Comparison of ENCODE assay signal across 1 cellular context in the genomic region with DNA sequence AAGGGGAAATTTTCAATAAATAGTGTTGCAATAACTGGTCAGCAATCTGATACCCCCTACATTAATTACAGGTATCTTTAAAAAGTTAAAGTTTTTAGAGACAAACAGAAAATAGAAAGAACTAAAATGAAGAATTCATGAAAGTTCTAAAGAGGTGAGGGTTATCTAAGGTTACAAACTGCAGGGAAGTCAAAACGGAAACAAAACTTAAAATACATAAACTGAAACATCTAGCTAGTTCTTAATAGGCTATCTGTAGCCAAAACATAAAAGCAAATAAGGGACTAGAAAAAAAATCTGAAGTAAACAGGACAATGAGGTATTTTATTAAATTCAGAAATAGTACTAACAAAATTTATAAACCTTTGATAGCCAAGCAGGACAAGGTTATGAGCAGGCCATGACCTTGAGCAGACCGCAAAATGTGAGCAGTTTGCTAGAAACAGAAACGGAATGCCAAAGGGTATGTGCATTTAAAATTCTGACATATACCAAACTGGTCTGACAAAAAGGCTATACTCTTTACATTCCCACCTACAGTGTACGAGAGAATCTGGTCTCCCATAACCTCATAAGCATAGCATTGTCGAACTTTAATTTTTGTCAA.
TF ChIP-seq lines count a peak whose summit lies in the region.
"Not testable (repeated sequence)": the region's sequence is repeated elsewhere in the genome, so short reads cannot be mapped to it uniquely, and the experiment has no call there.

No MANE protein-coding gene starts in this region.

TF ChIP-seq in K562, 482 proteins besides CTCF, POLR2A, EP300 and RAD21 (continued from another document):
- TF ChIP-seq, protein P1, sequence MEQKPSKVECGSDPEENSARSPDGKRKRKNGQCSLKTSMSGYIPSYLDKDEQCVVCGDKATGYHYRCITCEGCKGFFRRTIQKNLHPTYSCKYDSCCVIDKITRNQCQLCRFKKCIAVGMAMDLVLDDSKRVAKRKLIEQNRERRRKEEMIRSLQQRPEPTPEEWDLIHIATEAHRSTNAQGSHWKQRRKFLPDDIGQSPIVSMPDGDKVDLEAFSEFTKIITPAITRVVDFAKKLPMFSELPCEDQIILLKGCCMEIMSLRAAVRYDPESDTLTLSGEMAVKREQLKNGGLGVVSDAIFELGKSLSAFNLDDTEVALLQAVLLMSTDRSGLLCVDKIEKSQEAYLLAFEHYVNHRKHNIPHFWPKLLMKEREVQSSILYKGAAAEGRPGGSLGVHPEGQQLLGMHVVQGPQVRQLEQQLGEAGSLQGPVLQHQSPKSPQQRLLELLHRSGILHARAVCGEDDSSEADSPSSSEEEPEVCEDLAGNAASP (IDR thresholded peaks at IDR 0.05): peak; percentile 61
- TF ChIP-seq DPF2 (IDR thresholded peaks at IDR 0.05) (peak; percentile 34; the same call in 1 of the 2 replicates), ARID1B (IDR thresholded peaks at IDR 0.05) (peak; percentile 33), SMARCE1 (IDR thresholded peaks at IDR 0.05) (0 out of 2 replicates have a peak, but pooled peaks have one; percentile 15), LEF1 (IDR thresholded peaks at IDR 0.05) (peak; percentile 74; the same call in 1 of the 2 replicates), CEBPB (tag; IDR thresholded peaks at IDR 0.05) (peak; percentile 51; the same call in 1 of the 2 replicates), NFRKB (IDR thresholded peaks at IDR 0.05; ENCODE audit: low read depth) (0 out of 2 replicates have a peak, but pooled peaks have one; percentile 38), SMARCA4 (IDR thresholded peaks at IDR 0.05) (0 out of 2 replicates have a peak, but pooled peaks have one; percentile 43)
- TF ChIP-seq, protein P2, sequence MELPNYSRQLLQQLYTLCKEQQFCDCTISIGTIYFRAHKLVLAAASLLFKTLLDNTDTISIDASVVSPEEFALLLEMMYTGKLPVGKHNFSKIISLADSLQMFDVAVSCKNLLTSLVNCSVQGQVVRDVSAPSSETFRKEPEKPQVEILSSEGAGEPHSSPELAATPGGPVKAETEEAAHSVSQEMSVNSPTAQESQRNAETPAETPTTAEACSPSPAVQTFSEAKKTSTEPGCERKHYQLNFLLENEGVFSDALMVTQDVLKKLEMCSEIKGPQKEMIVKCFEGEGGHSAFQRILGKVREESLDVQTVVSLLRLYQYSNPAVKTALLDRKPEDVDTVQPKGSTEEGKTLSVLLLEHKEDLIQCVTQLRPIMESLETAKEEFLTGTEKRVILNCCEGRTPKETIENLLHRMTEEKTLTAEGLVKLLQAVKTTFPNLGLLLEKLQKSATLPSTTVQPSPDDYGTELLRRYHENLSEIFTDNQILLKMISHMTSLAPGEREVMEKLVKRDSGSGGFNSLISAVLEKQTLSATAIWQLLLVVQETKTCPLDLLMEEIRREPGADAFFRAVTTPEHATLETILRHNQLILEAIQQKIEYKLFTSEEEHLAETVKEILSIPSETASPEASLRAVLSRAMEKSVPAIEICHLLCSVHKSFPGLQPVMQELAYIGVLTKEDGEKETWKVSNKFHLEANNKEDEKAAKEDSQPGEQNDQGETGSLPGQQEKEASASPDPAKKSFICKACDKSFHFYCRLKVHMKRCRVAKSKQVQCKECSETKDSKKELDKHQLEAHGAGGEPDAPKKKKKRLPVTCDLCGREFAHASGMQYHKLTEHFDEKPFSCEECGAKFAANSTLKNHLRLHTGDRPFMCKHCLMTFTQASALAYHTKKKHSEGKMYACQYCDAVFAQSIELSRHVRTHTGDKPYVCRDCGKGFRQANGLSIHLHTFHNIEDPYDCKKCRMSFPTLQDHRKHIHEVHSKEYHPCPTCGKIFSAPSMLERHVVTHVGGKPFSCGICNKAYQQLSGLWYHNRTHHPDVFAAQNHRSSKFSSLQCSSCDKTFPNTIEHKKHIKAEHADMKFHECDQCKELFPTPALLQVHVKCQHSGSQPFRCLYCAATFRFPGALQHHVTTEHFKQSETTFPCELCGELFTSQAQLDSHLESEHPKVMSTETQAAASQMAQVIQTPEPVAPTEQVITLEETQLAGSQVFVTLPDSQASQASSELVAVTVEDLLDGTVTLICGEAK (IDR thresholded peaks at IDR 0.05): peak; percentile 40; the same call in 1 of the 2 replicates
- TF ChIP-seq, protein P2 (CRISPR knock-in tag; IDR thresholded peaks at IDR 0.05): not testable (repeated sequence)
